In genomic region chr2:239685556-239685955, GRCh38 we compare ENCODE assay signal across 22 cellular contexts.
DNase-seq lines count a peak whose midpoint lies in the region; ATAC-seq, FAIRE-seq and TF ChIP-seq lines count a peak whose summit lies in the region.
"Had no signal": no experiment of that assay in that cellular context is flagged by ENCODE, and none has a peak within 500 bp of the region (broad histone marks: within the 10 kb centered on the region; RNA-seq: fewer than 3 reads in every experiment).

No MANE protein-coding gene starts in this region.

- H3K9me3 Mint-ChIP-seq in osteocyte (ENCODE audit: unreplicated experiment) = peaks cover 6% of the 10 kb centered on the region

- no peaks in the 10 kb centered on the region for H3K4me1 Mint-ChIP-seq in osteocyte (ENCODE audit: unreplicated experiment)
- H3K4me1 Mint-ChIP-seq: CD4-positive, alpha-beta memory T cell; IgD-negative memory B cell had no signal

- H3K4me1 ChIP-seq in esophagus muscularis mucosa (no peaks in the 10 kb centered on the region), upper lobe of left lung (peaks cover 0 to 4% (median 0%) of the 10 kb centered on the region in 4 donors)
- H3K4me1 ChIP-seq: Caco-2, Peyer's patch had no signal

- H3K27ac Mint-ChIP-seq in osteocyte (ENCODE audit: unreplicated experiment) = no peak overlapping the region
- H3K27ac Mint-ChIP-seq: CD4-positive, alpha-beta memory T cell; IgD-negative memory B cell had no signal

- H3K9me3 ChIP-seq in esophagus muscularis mucosa (peaks cover 0 to 13% (median 5%) of the 10 kb centered on the region in 4 donors), upper lobe of left lung (peaks cover 0 to 4% (median 0%) of the 10 kb centered on the region in 4 donors)
- H3K9me3 ChIP-seq: Caco-2, Peyer's patch had no signal

- WGBS in esophagus muscularis mucosa = 76% methylated on average over 8 of the region's 8 CpGs
- 79 to 81% methylated on average over 7 to 8 of the region's 8 CpGs for WGBS in upper lobe of left lung, 2 donors

- intact Hi-C loops in esophagus muscularis mucosa (cut with DNase I) = no loop called here

- H3K4me3 Mint-ChIP-seq in osteocyte (ENCODE audit: unreplicated experiment) = no peak overlapping the region
- H3K4me3 Mint-ChIP-seq: CD4-positive, alpha-beta memory T cell; IgD-negative memory B cell had no signal

- TF ChIP-seq POLR2A in esophagus muscularis mucosa (IDR thresholded peaks at IDR 0.05; ENCODE audit: low read depth) (no peak), upper lobe of left lung (IDR thresholded peaks at IDR 0.05) (no peak)

- FAIRE-seq in urothelium cell line (lab: Jason Lieb, UNC) = peak; percentile 32
- FAIRE-seq: H1 had no signal

- H3K36me3 Mint-ChIP-seq in osteocyte (ENCODE audit: unreplicated experiment) = no peaks in the 10 kb centered on the region
- H3K36me3 Mint-ChIP-seq: CD4-positive, alpha-beta memory T cell; IgD-negative memory B cell had no signal

- TF ChIP-seq EP300 in esophagus muscularis mucosa (IDR thresholded peaks at IDR 0.05) (no peak), upper lobe of left lung (IDR thresholded peaks at IDR 0.05) (no peak)

- H3K4me3 ChIP-seq in esophagus muscularis mucosa (no peak overlapping the region), upper lobe of left lung (no peak overlapping the region)
- H3K4me3 ChIP-seq: BLaER1 treated with 17β-estradiol and CSF1 and Interleukin-3, amounts not matched to agents 10 nM and 100 nM; Peyer's patch had no signal

- peaks cover 0 to 27% (median 2%) of the 10 kb centered on the region in 4 donors for H3K27me3 ChIP-seq in esophagus muscularis mucosa
- H3K27me3 ChIP-seq in upper lobe of left lung = no peaks in the 10 kb centered on the region
- H3K27me3 ChIP-seq: BLaER1 treated with 17β-estradiol and CSF1 and Interleukin-3, amounts not matched to agents 10 nM and 100 nM; Peyer's patch had no signal

- H3K36me3 ChIP-seq in esophagus muscularis mucosa (no peaks in the 10 kb centered on the region), upper lobe of left lung (no peaks in the 10 kb centered on the region)
- H3K36me3 ChIP-seq: BLaER1 treated with 17β-estradiol and CSF1 and Interleukin-3, amounts not matched to agents 10 nM and 100 nM; Peyer's patch had no signal

- DNase-seq in activated CD8-positive, alpha-beta memory T cell treated with anti-CD3 and anti-CD28 coated beads for 24 hours = peak; percentile 15
- DNase-seq in activated CD8-positive, alpha-beta memory T cell treated with anti-CD3 and anti-CD28 coated beads, Interleukin-2, amount 50 U/mL, for 48 hours = no peak
- DNase-seq in esophagus muscularis mucosa (ENCODE audit: extremely low spot score) (peak; percentile 78), osteocyte (ENCODE audit: extremely low spot score, unreplicated experiment) (peak; percentile 79), urothelium cell line (ENCODE audit: low spot score) (no peak), upper lobe of left lung (no peak), inferior parietal cortex (ENCODE audit: extremely low spot score) (no peak)
- DNase-seq: 8988T; Caco-2; CD4-positive, alpha-beta memory T cell; DMS 273 treated with DMSO at 0.1 percent for 48 hours; DMS79 treated with DMSO at 0.1 percent for 48 hours; NCI-H1105 treated with DMSO at 0.1 percent for 48 hours; NCI-H1694 treated with DMSO at 0.1 percent for 48 hours; NCI-H2081 treated with DMSO at 0.1 percent for 48 hours; NCI-H2171 treated with DMSO at 0.1 percent for 48 hours; NCI-H524 treated with DMSO at 0.1 percent for 48 hours; NCI-H82 had no signal

- H3K27ac ChIP-seq in esophagus muscularis mucosa (replicated peaks in 1 of 4) = no peak overlapping the region
- no peak overlapping the region for H3K27ac ChIP-seq in upper lobe of left lung
- H3K27ac ChIP-seq: BLaER1 treated with 17β-estradiol and CSF1 and Interleukin-3, amounts not matched to agents 10 nM and 100 nM; Peyer's patch had no signal

- H3K27me3 Mint-ChIP-seq in osteocyte (ENCODE audit: unreplicated experiment) = no peaks in the 10 kb centered on the region

- ATAC-seq in upper lobe of left lung (ENCODE audit: low FRiP score in 2 of 2) = no peak

- TF ChIP-seq CTCF in esophagus muscularis mucosa (IDR thresholded peaks at IDR 0.05) (no peak), osteocyte (IDR thresholded peaks at IDR 0.05) (no peak), upper lobe of left lung (IDR thresholded peaks at IDR 0.05) (no peak)

Comparison
In these comparisons a context has a peak if more than half of its experiments do, and no peak if none do; other contexts are left out.
1. DNase-seq: peak in activated CD8-positive, alpha-beta memory T cell treated with anti-CD3 and anti-CD28 coated beads for 24 hours (single experiment), esophagus muscularis mucosa (single experiment) and osteocyte (single experiment); none in activated CD8-positive, alpha-beta memory T cell treated with anti-CD3 and anti-CD28 coated beads, Interleukin-2, amount 50 U/mL, for 48 hours (single experiment), urothelium cell line (single experiment), upper lobe of left lung (0 of 2) and inferior parietal cortex (single experiment).